8 cellular contexts compared by ENCODE assay signal in the genomic region with DNA sequence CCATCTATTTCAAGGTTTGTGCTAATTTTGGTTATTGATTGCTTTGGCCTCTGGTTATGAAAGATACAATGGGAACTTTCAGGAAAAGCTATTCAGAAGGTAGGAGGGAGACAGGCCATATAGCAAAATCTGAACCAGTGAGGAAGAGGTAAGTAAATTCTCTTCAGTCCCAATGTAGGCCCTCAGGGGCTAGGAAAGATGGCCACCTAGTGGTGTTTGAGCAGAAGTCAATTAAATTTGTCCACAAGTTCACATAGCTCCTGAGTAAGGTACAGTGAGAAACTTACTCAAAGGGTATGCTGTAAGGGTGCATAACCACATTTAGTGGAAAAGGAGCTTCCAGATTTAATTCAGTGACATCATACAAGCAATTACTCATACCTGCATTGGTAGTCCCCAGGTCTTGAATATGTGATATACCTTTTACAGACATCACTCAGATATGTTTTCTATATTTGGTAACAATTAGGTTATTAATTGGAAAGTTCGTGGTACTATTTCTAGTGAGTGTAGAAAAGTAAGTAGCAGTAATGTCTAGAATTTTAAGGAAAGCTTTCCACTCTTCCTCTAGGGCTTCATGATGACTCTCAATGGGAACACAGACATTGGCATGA. TPM values are rescaled to one million over a fixed set of nuclear protein-coding genes. Genes with fewer than 3 reads are reported as not detected.
DNase-seq lines count a peak whose midpoint lies in the region; ATAC-seq and TF ChIP-seq lines count a peak whose summit lies in the region.

No MANE protein-coding gene starts in this region.

- DNase-seq in DMS153 (lab: John Stamatoyannopoulos, UW) (peak; percentile 66), GM19240 (ENCODE audit: insufficient read length, low spot score) (peak; percentile 45), NCI-H2171 treated with DMSO at 0.1 percent for 48 hours (lab: John Stamatoyannopoulos, UW) (peak; percentile 22), foreskin keratinocyte (peak in 1 of 2 donors; percentile 61), pons (ENCODE audit: low spot score) (peak; percentile 77), occipital lobe (lab: John Stamatoyannopoulos, UW) (no peak)

- no peak overlapping the region for H3K27ac ChIP-seq in VCaP
- no peak overlapping the region for H3K27ac ChIP-seq in foreskin keratinocyte

- no peaks in the 10 kb centered on the region for H3K27me3 ChIP-seq in foreskin keratinocyte

- TF ChIP-seq CTCF in VCaP (conservative IDR thresholded peaks at IDR 0.05) = peak; percentile 87
- TF ChIP-seq CTCF in foreskin keratinocyte (conservative IDR thresholded peaks at IDR 0.05) = peak; percentile 90

- ATAC-seq in HG03196 (IDR thresholded peaks at IDR 0.05; ENCODE audit: unreplicated experiment) (peak; percentile 90), foreskin keratinocyte (peak; percentile 76)

- H3K4me1 ChIP-seq in foreskin keratinocyte = peaks cover 21% of the 10 kb centered on the region

RNA-seq across cellular contexts. Expression of a gene that starts 21.4 kb away (rescaled TPM):
- total RNA-seq in foreskin keratinocyte (not detected in 2 replicates), occipital lobe (5.8 TPM)
- not detected in 2 replicates for polyA plus RNA-seq in foreskin keratinocyte

RNA-seq across cellular contexts. Expression of a gene that starts 41.8 kb away (rescaled TPM):
- total RNA-seq in foreskin keratinocyte (not detected in 2 replicates), occipital lobe (0.31 TPM)
- not detected in 2 replicates for polyA plus RNA-seq in foreskin keratinocyte
